In genomic region chr15:42456971-42457370, GRCh38 we compare ENCODE assay signal across 9 cellular contexts. TPM values are rescaled to one million over a fixed set of nuclear protein-coding genes. Genes with fewer than 3 reads are reported as not detected.
DNase-seq lines count a peak whose midpoint lies in the region; ATAC-seq, FAIRE-seq and TF ChIP-seq lines count a peak whose summit lies in the region.
"Had no signal": no experiment of that assay in that cellular context is flagged by ENCODE, and none has a peak within 500 bp of the region (broad histone marks: within the 10 kb centered on the region; RNA-seq: fewer than 3 reads in every experiment).

No MANE protein-coding gene starts in this region.

- no peak for TF ChIP-seq POLR2A in transverse colon (IDR thresholded peaks at IDR 0.05)

- no peaks in the 10 kb centered on the region for H3K9me3 Mint-ChIP-seq in mesothelial cell of epicardium

- peak overlapping the region; percentile 16 for H3K4me3 ChIP-seq in ectodermal cell (ENCODE audit: insufficient read depth, low read depth, low read length)
- peak overlapping the region in 2 of 4 donors; percentile 0 to 40 for H3K4me3 ChIP-seq in transverse colon

- H3K36me3 Mint-ChIP-seq in mesothelial cell of epicardium: peaks cover 4% of the 10 kb centered on the region

- TF ChIP-seq CTCF in mesothelial cell of epicardium (IDR thresholded peaks at IDR 0.05; ENCODE audit: unreplicated experiment) (no peak), transverse colon (IDR thresholded peaks at IDR 0.05) (no peak)

- no peak for TF ChIP-seq EP300 in transverse colon (IDR thresholded peaks at IDR 0.05; ENCODE audit: low read depth)

- FAIRE-seq in HTR-8/SVneo (lab: Jason Lieb, UNC): no peak

- H3K27me3 ChIP-seq in ectodermal cell (ENCODE audit: control insufficient read depth, insufficient read depth, low read length, poor library complexity, severe bottlenecking) (no peaks in the 10 kb centered on the region), transverse colon (no peaks in the 10 kb centered on the region)

- peak overlapping the region; percentile 97 for H3K27ac Mint-ChIP-seq in mesothelial cell of epicardium

- intact Hi-C loops in transverse colon (cut with DNase I; ENCODE audit: low total_unique reads): no loop called here

- H3K4me3 Mint-ChIP-seq in mesothelial cell of epicardium: peak overlapping the region; percentile 59

- WGBS in ectodermal cell, 2 experiments: 62 to 74% methylated on average over 3 of the region's 3 CpGs
- WGBS in transverse colon (ENCODE audit: low coverage in 1 of 2), 2 donors: 52 to 57% methylated on average over 3 of the region's 3 CpGs

- H3K4me1 ChIP-seq in ectodermal cell (ENCODE audit: control insufficient read depth, insufficient read depth, low read length): peaks cover 6% of the 10 kb centered on the region
- H3K4me1 ChIP-seq in transverse colon: peaks cover 0 to 24% (median 4%) of the 10 kb centered on the region in 4 donors

- H3K36me3 ChIP-seq in ectodermal cell (ENCODE audit: control insufficient read depth, insufficient read depth, low read length) (no peaks in the 10 kb centered on the region), transverse colon (peaks cover 0 to 8% (median 3%) of the 10 kb centered on the region in 4 donors)

- H3K27ac ChIP-seq in ectodermal cell (ENCODE audit: insufficient read depth, low read depth, low read length, poor library complexity, severe bottlenecking) (peak overlapping the region; percentile 58), transverse colon (peak overlapping the region; percentile 75 to 80 (median 78))
- H3K27ac ChIP-seq: VCaP had no signal

- peaks cover 15% of the 10 kb centered on the region for H3K4me1 Mint-ChIP-seq in mesothelial cell of epicardium

- no peak for ATAC-seq in esophagus mucosa

- H3K27me3 Mint-ChIP-seq in mesothelial cell of epicardium (ENCODE audit: low read depth): no peaks in the 10 kb centered on the region

- DNase-seq in NCI-H526 treated with DMSO at 0.1 percent for 48 hours (lab: John Stamatoyannopoulos, UW): peak; percentile 31
- DNase-seq in mesothelial cell of epicardium (ENCODE audit: low spot score in 2 of 2, unreplicated experiment in 2 of 2): no peak
- no peak for DNase-seq in transverse colon
- DNase-seq in HTR-8/SVneo (ENCODE audit: insufficient read length, low spot score): no peak
- no peak for DNase-seq in OCI-M1 (lab: John Stamatoyannopoulos, UW)
- DNase-seq: NCI-H1436 treated with DMSO at 0.1 percent for 48 hours had no signal

- H3K9me3 ChIP-seq in ectodermal cell (ENCODE audit: control insufficient read depth, low read length): no peaks in the 10 kb centered on the region
- H3K9me3 ChIP-seq in transverse colon: no peaks in the 10 kb centered on the region

- in situ Hi-C loops in transverse colon (cut with MboI; ENCODE audit: low pct_ligation_motif_present in 1 of 4, low pct_unique_long_range_greater_than_20kb in 1 of 4, low sequenced_read_pairs in 3 of 4): no loop called here

RNA-seq across cellular contexts. Expression of gene ZNF106, which starts 34.0 kb away (rescaled TPM):
- 78.0 TPM for polyA plus RNA-seq in ectodermal cell (2013, experiment 1 of 4)
- polyA plus RNA-seq in ectodermal cell (2013, experiment 2 of 4): 88.1 TPM
- polyA plus RNA-seq in ectodermal cell (2013, experiment 3 of 4): 54.2 TPM
- polyA plus RNA-seq in ectodermal cell (2013, experiment 4 of 4): 62.1 TPM
- total RNA-seq in mesothelial cell of epicardium: 50.2 to 52.9 TPM (median 51.0 TPM) in 3 replicates
- total RNA-seq in transverse colon: 10 to 100 TPM; 44.2 to 60.6 (median 50.0) TPM
- total RNA-seq in esophagus mucosa: 23.0 TPM

RNA-seq across cellular contexts. Expression of gene SNAP23, which starts 38.5 kb away (rescaled TPM):
- 59.8 TPM for polyA plus RNA-seq in ectodermal cell (2013, experiment 1 of 4)
- 51.0 TPM for polyA plus RNA-seq in ectodermal cell (2013, experiment 2 of 4)
- polyA plus RNA-seq in ectodermal cell (2013, experiment 3 of 4): 44.6 TPM
- 51.8 TPM for polyA plus RNA-seq in ectodermal cell (2013, experiment 4 of 4)
- 57.1 to 58.4 TPM (median 57.9 TPM) in 3 replicates for total RNA-seq in mesothelial cell of epicardium
- 100 to 1,000 TPM in 1 of 4 donors, 10 to 100 TPM in 3; 19.9 to 102 (median 70.7) TPM for total RNA-seq in transverse colon
- 34.4 TPM for total RNA-seq in esophagus mucosa
